ENCODE assay signal across 1 cellular context in the genomic region with DNA sequence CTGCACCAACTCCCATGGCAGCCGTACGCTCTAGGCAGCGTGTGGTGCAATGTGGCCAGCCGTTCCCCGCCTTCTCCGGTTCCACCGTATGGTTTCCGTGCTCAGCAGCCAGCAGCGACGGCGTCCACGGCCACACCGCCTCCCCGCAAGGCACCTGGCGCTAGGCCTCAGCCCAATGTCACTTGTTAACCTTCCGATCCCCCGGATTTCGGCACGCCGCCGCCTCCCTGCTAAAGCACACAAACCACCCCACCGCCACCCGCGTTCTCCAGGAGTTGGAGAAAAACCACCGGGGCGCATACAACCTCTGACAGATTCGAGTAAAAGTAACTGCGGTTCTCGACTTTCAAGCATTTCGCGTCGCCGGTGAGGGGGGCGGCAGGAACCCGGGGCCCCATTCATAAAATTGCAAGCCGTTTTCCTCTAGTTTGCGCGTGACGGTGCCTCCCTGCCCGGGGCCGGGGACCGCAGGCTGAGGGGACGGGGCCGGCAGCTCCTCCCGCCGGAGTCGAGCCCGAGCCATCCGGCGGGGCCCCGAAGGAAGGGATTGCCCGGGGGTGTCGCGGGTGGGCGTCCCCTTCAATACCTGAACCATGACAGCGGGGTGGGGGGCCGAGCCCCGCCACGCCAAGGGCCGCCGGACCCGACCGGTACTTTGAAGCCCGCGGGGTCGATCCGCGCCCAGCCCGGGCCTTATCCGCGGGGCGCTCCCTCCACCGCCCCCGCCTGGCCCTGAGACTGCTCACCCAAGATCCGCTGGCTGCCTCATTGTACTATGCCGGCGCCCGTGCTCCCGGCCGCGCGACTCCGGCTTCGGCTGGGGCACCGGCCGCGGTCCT.
TF ChIP-seq lines count a peak whose summit lies in the region.

A gene with protein sequence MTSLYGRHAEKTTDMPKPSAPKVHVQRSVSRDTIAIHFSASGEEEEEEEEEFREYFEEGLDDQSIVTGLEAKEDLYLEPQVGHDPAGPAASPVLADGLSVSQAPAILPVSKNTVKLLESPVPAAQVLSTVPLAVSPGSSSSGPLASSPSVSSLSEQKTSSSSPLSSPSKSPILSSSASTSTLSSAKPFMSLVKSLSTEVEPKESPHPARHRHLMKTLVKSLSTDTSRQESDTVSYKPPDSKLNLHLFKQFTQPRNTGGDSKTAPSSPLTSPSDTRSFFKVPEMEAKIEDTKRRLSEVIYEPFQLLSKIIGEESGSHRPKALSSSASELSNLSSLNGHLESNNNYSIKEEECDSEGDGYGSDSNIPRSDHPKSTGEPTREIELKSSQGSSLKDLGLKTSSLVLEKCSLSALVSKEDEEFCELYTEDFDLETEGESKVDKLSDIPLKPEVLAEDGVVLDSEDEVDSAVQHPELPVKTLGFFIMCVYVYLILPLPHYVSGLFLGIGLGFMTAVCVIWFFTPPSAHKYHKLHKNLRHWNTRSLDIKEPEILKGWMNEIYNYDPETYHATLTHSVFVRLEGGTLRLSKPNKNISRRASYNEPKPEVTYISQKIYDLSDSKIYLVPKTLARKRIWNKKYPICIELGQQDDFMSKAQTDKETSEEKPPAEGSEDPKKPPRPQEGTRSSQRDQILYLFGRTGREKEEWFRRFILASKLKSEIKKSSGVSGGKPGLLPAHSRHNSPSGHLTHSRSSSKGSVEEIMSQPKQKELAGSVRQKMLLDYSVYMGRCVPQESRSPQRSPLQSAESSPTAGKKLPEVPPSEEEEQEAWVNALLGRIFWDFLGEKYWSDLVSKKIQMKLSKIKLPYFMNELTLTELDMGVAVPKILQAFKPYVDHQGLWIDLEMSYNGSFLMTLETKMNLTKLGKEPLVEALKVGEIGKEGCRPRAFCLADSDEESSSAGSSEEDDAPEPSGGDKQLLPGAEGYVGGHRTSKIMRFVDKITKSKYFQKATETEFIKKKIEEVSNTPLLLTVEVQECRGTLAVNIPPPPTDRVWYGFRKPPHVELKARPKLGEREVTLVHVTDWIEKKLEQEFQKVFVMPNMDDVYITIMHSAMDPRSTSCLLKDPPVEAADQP (minus strand): TSS at position 839 of the 839 bp plus-strand sequence. CDS start 49,043 bp downstream, outside the sequence.

TF ChIP-seq in HepG2, 621 proteins besides CTCF, POLR2A, EP300 and RAD21 (continued from another document and continues in another):
- TF ChIP-seq, protein P1, sequence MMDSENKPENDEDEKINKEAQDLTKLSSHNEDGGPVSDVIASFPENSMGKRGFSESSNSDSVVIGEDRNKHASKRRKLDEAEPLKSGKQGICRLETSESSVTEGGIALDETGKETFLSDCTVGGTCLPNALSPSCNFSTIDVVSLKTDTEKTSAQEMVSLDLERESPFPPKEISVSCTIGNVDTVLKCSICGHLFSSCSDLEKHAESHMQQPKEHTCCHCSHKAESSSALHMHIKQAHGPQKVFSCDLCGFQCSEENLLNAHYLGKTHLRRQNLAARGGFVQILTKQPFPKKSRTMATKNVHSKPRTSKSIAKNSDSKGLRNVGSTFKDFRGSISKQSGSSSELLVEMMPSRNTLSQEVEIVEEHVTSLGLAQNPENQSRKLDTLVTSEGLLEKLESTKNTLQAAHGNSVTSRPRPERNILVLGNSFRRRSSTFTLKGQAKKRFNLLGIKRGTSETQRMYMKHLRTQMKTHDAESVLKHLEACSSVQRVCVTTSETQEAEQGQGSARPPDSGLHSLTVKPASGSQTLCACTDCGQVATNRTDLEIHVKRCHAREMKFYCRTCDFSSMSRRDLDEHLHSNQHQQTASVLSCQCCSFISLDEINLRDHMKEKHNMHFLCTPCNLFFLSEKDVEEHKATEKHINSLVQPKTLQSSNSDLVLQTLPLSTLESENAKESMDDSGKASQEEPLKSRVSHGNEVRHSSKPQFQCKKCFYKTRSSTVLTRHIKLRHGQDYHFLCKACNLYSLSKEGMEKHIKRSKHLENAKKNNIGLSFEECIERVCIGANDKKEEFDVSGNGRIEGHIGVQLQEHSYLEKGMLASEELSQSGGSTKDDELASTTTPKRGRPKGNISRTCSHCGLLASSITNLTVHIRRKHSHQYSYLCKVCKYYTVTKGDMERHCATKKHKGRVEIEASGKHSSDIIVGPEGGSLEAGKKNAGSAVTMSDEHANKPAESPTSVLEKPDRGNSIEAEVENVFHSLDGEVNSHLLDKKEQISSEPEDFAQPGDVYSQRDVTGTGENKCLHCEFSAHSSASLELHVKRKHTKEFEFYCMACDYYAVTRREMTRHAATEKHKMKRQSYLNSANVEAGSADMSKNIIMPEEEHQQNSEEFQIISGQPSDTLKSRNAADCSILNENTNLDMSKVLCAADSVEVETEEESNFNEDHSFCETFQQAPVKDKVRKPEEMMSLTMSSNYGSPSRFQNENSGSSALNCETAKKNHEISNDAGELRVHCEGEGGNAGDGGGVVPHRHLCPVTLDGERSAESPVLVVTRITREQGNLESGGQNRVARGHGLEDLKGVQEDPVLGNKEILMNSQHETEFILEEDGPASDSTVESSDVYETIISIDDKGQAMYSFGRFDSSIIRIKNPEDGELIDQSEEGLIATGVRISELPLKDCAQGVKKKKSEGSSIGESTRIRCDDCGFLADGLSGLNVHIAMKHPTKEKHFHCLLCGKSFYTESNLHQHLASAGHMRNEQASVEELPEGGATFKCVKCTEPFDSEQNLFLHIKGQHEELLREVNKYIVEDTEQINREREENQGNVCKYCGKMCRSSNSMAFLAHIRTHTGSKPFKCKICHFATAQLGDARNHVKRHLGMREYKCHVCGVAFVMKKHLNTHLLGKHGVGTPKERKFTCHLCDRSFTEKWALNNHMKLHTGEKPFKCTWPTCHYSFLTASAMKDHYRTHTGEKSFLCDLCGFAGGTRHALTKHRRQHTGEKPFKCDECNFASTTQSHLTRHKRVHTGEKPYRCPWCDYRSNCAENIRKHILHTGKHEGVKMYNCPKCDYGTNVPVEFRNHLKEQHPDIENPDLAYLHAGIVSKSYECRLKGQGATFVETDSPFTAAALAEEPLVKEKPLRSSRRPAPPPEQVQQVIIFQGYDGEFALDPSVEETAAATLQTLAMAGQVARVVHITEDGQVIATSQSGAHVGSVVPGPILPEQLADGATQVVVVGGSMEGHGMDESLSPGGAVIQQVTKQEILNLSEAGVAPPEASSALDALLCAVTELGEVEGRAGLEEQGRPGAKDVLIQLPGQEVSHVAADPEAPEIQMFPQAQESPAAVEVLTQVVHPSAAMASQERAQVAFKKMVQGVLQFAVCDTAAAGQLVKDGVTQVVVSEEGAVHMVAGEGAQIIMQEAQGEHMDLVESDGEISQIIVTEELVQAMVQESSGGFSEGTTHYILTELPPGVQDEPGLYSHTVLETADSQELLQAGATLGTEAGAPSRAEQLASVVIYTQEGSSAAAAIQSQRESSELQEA (CRISPR knock-in tag; IDR thresholded peaks at IDR 0.05; ENCODE audit: not compliant biosample characterization): peak; percentile 65
- TF ChIP-seq MYNN (CRISPR knock-in tag; IDR thresholded peaks at IDR 0.05; ENCODE audit: low read depth): no peak
- TF ChIP-seq ZNF564 (CRISPR knock-in tag; IDR thresholded peaks at IDR 0.05): no peak
- TF ChIP-seq MTA3 (CRISPR knock-in tag; IDR thresholded peaks at IDR 0.05): no peak
- TF ChIP-seq ZNF20 (CRISPR knock-in tag; IDR thresholded peaks at IDR 0.05): peak; percentile 29; the same call in 1 of the 2 replicates
- TF ChIP-seq ZBTB42 (CRISPR knock-in tag; IDR thresholded peaks at IDR 0.05): peak; percentile 88; the same call in 1 of the 2 replicates
- TF ChIP-seq ZNF572 (CRISPR knock-in tag; IDR thresholded peaks at IDR 0.05): no peak
- TF ChIP-seq PAWR (CRISPR knock-in tag; IDR thresholded peaks at IDR 0.05; ENCODE audit: borderline replicate concordance): 0 out of 2 replicates have a peak, but pooled peaks have one; percentile 43
- peak; percentile 52; the same call in 1 of the 2 replicates for TF ChIP-seq ATF7-NPFF (CRISPR knock-in tag; IDR thresholded peaks at IDR 0.05; ENCODE audit: low read depth)
- TF ChIP-seq CBX2 (IDR thresholded peaks at IDR 0.05; ENCODE audit: low read depth, low read length): no peak
- 0 out of 2 replicates have a peak, but pooled peaks have one; percentile 70 for TF ChIP-seq CBX2 (CRISPR knock-in tag; IDR thresholded peaks at IDR 0.05; ENCODE audit: low read depth)
- TF ChIP-seq AGO1 (IDR thresholded peaks at IDR 0.05; ENCODE audit: low read depth, low read length, poor library complexity, severe bottlenecking): no peak
- TF ChIP-seq, protein P2, sequence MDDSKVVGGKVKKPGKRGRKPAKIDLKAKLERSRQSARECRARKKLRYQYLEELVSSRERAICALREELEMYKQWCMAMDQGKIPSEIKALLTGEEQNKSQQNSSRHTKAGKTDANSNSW (CRISPR knock-in tag; IDR thresholded peaks at IDR 0.05; ENCODE audit: borderline replicate concordance): no peak
- TF ChIP-seq KDM2A (CRISPR knock-in tag; IDR thresholded peaks at IDR 0.05; ENCODE audit: borderline replicate concordance, low read depth): peak; percentile 67; the same call in 1 of the 2 replicates
- TF ChIP-seq MED1 (CRISPR knock-in tag; IDR thresholded peaks at IDR 0.05): 0 out of 2 replicates have a peak, but pooled peaks have one; percentile 8
- TF ChIP-seq, protein P3, sequence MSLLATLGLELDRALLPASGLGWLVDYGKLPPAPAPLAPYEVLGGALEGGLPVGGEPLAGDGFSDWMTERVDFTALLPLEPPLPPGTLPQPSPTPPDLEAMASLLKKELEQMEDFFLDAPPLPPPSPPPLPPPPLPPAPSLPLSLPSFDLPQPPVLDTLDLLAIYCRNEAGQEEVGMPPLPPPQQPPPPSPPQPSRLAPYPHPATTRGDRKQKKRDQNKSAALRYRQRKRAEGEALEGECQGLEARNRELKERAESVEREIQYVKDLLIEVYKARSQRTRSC (CRISPR knock-in tag; IDR thresholded peaks at IDR 0.05; ENCODE audit: low read depth): no peak
- peak; percentile 37; the same call in 1 of the 2 replicates for TF ChIP-seq SP2 (CRISPR knock-in tag; IDR thresholded peaks at IDR 0.05)
- 0 out of 2 replicates have a peak, but pooled peaks have one; percentile 57 for TF ChIP-seq ZBTB8A (CRISPR knock-in tag; IDR thresholded peaks at IDR 0.05; ENCODE audit: borderline replicate concordance, low read depth)
- TF ChIP-seq, protein P4, sequence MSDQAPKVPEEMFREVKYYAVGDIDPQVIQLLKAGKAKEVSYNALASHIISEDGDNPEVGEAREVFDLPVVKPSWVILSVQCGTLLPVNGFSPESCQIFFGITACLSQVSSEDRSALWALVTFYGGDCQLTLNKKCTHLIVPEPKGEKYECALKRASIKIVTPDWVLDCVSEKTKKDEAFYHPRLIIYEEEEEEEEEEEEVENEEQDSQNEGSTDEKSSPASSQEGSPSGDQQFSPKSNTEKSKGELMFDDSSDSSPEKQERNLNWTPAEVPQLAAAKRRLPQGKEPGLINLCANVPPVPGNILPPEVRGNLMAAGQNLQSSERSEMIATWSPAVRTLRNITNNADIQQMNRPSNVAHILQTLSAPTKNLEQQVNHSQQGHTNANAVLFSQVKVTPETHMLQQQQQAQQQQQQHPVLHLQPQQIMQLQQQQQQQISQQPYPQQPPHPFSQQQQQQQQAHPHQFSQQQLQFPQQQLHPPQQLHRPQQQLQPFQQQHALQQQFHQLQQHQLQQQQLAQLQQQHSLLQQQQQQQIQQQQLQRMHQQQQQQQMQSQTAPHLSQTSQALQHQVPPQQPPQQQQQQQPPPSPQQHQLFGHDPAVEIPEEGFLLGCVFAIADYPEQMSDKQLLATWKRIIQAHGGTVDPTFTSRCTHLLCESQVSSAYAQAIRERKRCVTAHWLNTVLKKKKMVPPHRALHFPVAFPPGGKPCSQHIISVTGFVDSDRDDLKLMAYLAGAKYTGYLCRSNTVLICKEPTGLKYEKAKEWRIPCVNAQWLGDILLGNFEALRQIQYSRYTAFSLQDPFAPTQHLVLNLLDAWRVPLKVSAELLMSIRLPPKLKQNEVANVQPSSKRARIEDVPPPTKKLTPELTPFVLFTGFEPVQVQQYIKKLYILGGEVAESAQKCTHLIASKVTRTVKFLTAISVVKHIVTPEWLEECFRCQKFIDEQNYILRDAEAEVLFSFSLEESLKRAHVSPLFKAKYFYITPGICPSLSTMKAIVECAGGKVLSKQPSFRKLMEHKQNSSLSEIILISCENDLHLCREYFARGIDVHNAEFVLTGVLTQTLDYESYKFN (CRISPR knock-in tag; conservative IDR thresholded peaks at IDR 0.05): no peak; the same call in 1 of the 2 replicates
- TF ChIP-seq NR2C2 (CRISPR knock-in tag; IDR thresholded peaks at IDR 0.05; ENCODE audit: borderline replicate concordance): no peak
- TF ChIP-seq, protein P5, sequence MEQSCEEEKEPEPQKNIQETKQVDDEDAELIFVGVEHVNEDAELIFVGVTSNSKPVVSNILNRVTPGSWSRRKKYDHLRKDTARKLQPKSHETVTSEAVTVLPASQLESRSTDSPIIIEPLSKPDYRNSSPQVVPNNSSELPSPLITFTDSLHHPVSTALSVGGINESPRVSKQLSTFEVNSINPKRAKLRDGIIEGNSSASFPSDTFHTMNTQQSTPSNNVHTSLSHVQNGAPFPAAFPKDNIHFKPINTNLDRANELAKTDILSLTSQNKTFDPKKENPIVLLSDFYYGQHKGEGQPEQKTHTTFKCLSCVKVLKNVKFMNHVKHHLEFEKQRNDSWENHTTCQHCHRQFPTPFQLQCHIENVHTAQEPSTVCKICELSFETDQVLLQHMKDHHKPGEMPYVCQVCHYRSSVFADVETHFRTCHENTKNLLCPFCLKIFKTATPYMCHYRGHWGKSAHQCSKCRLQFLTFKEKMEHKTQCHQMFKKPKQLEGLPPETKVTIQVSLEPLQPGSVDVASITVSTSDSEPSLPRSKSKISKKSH (CRISPR knock-in tag; IDR thresholded peaks at IDR 0.05; ENCODE audit: borderline replicate concordance): peak; percentile 50; the same call in 1 of the 2 replicates
- TF ChIP-seq, protein P6, sequence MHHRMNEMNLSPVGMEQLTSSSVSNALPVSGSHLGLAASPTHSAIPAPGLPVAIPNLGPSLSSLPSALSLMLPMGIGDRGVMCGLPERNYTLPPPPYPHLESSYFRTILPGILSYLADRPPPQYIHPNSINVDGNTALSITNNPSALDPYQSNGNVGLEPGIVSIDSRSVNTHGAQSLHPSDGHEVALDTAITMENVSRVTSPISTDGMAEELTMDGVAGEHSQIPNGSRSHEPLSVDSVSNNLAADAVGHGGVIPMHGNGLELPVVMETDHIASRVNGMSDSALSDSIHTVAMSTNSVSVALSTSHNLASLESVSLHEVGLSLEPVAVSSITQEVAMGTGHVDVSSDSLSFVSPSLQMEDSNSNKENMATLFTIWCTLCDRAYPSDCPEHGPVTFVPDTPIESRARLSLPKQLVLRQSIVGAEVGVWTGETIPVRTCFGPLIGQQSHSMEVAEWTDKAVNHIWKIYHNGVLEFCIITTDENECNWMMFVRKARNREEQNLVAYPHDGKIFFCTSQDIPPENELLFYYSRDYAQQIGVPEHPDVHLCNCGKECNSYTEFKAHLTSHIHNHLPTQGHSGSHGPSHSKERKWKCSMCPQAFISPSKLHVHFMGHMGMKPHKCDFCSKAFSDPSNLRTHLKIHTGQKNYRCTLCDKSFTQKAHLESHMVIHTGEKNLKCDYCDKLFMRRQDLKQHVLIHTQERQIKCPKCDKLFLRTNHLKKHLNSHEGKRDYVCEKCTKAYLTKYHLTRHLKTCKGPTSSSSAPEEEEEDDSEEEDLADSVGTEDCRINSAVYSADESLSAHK (CRISPR knock-in tag; IDR thresholded peaks at IDR 0.05; ENCODE audit: borderline replicate concordance): no peak
- 0 out of 2 replicates have a peak, but pooled peaks have one; percentile 6 for TF ChIP-seq REXO4 (CRISPR knock-in tag; IDR thresholded peaks at IDR 0.05; ENCODE audit: borderline replicate concordance)
- TF ChIP-seq, protein P7, sequence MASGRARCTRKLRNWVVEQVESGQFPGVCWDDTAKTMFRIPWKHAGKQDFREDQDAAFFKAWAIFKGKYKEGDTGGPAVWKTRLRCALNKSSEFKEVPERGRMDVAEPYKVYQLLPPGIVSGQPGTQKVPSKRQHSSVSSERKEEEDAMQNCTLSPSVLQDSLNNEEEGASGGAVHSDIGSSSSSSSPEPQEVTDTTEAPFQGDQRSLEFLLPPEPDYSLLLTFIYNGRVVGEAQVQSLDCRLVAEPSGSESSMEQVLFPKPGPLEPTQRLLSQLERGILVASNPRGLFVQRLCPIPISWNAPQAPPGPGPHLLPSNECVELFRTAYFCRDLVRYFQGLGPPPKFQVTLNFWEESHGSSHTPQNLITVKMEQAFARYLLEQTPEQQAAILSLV (CRISPR knock-in tag; IDR thresholded peaks at IDR 0.05; ENCODE audit: borderline replicate concordance): peak; percentile 70; the same call in 1 of the 2 replicates
- peak; percentile 5; the same call in 1 of the 2 replicates for TF ChIP-seq KAT8 (CRISPR knock-in tag; IDR thresholded peaks at IDR 0.05)
